Comparison of ENCODE assay signal across 1 cellular context in the genomic region with DNA sequence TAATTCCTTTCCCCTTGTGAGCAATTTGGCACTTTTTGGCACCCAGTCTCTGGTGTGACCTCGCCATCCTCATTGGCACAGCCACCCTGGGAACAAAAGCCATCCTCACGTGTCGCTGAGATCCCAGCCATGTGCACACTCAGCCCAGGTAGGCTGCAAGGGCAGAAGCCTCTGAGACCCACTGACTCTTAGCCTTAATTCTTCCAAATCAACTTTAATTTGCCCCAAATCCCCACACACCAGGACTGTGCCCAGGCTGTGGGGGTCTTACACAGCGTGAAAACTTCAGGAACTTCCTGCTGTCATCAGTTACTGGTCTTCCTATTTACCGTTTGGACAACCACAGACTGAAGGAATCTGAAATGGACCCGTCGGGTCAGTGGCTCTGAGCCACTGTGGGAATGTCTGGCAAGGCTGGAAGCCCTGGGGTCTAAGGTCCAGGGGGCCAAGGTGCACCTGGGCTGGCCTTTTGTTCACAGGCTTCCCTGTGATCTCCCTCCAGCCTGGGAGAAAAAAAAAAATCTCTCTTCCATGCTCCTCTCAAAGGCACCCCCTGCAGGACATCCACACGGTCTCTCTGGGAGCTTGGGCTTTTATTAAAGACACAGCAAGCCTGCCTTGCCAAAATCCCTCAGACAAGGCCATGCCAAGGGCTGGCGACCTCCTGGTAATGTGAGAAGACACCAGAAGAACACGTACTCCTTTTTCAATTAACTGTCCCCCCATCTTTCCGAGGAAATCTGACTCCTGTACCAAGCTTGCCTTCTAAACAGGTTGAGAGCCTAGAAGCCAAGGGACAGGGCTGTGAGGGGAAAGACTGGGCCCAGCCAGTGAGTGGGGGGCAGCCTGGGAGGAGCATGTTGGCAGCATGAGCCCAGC.
A peak's percentile ranks its signal among the peaks of the same experiment; 100 is the strongest.
TF ChIP-seq lines count a peak whose summit lies in the region.

No MANE protein-coding gene starts in this region.

TF ChIP-seq in HepG2, 621 proteins besides CTCF, POLR2A, EP300 and RAD21 (continued from another document and continues in another):
- TF ChIP-seq, protein P1, sequence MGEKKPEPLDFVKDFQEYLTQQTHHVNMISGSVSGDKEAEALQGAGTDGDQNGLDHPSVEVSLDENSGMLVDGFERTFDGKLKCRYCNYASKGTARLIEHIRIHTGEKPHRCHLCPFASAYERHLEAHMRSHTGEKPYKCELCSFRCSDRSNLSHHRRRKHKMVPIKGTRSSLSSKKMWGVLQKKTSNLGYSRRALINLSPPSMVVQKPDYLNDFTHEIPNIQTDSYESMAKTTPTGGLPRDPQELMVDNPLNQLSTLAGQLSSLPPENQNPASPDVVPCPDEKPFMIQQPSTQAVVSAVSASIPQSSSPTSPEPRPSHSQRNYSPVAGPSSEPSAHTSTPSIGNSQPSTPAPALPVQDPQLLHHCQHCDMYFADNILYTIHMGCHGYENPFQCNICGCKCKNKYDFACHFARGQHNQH (CRISPR knock-in tag; IDR thresholded peaks at IDR 0.05), result peak; percentile 98
- TF ChIP-seq ERF (CRISPR knock-in tag; IDR thresholded peaks at IDR 0.05) (peak; percentile 94), NCOA2 (CRISPR knock-in tag; IDR thresholded peaks at IDR 0.05) (peak; percentile 76), ZFY (CRISPR knock-in tag; IDR thresholded peaks at IDR 0.05) (peak; percentile 45; the same call in 1 of the 2 replicates), NR2F2 (IDR thresholded peaks at IDR 0.05; ENCODE audit: borderline replicate concordance, low read depth) (no peak), ZNF253 (CRISPR knock-in tag; IDR thresholded peaks at IDR 0.05; ENCODE audit: borderline replicate concordance) (no peak; the same call in 1 of the 2 replicates), KDM5B (CRISPR knock-in tag; IDR thresholded peaks at IDR 0.05; ENCODE audit: borderline replicate concordance) (0 out of 2 replicates have a peak, but pooled peaks have one; percentile 13), ZSCAN25 (CRISPR knock-in tag; IDR thresholded peaks at IDR 0.05) (peak; percentile 75), KAT2B (IDR thresholded peaks at IDR 0.05; ENCODE audit: borderline replicate concordance, low read depth, low read length) (no peak), SALL1 (CRISPR knock-in tag; IDR thresholded peaks at IDR 0.05) (peak; percentile 92), PHF20 (CRISPR knock-in tag; IDR thresholded peaks at IDR 0.05) (peak; percentile 54; the same call in 1 of the 2 replicates), TP53 (CRISPR knock-in tag; conservative IDR thresholded peaks at IDR 0.05) (no peak), ZNF772 (CRISPR knock-in tag; IDR thresholded peaks at IDR 0.05) (peak; percentile 89), TBX2 (CRISPR knock-in tag; IDR thresholded peaks at IDR 0.05; ENCODE audit: borderline replicate concordance) (peak; percentile 76; the same call in 1 of the 2 replicates), CBX2 (IDR thresholded peaks at IDR 0.05; ENCODE audit: low read depth, low read length) (no peak), CBX2 (CRISPR knock-in tag; IDR thresholded peaks at IDR 0.05; ENCODE audit: low read depth) (no peak), TBL1XR1 (IDR thresholded peaks at IDR 0.05; ENCODE audit: borderline replicate concordance, low read length, partially characterized antibody) (peak; percentile 88), FOXM1 (CRISPR knock-in tag; IDR thresholded peaks at IDR 0.05) (no peak), ZNF138 (CRISPR knock-in tag; IDR thresholded peaks at IDR 0.05; ENCODE audit: low read depth) (no peak), KDM3A (CRISPR knock-in tag; IDR thresholded peaks at IDR 0.05; ENCODE audit: low read depth) (peak; percentile 87; the same call in 1 of the 2 replicates), HES4 (CRISPR knock-in tag; IDR thresholded peaks at IDR 0.05; ENCODE audit: borderline replicate concordance) (peak; percentile 15; the same call in 1 of the 2 replicates), ATRX (CRISPR knock-in tag; IDR thresholded peaks at IDR 0.05; ENCODE audit: borderline replicate concordance) (no peak), LCORL (IDR thresholded peaks at IDR 0.05) (no peak), LCORL (CRISPR knock-in tag; IDR thresholded peaks at IDR 0.05) (peak; percentile 89), NR3C1 (CRISPR knock-in tag; IDR thresholded peaks at IDR 0.05) (no peak), ZNF788 (CRISPR knock-in tag; IDR thresholded peaks at IDR 0.05; ENCODE audit: borderline replicate concordance) (peak; percentile 85), SRSF1 (optimal IDR thresholded peaks at IDR 0.05; ENCODE audit: low read depth, low read length) (no peak), HOXA5 (CRISPR knock-in tag; IDR thresholded peaks at IDR 0.05) (no peak; the same call in 1 of the 2 replicates), CBX1 (IDR thresholded peaks at IDR 0.05; ENCODE audit: low read depth) (no peak), HNF4A (CRISPR knock-in tag; IDR thresholded peaks at IDR 0.05) (peak; percentile 100), FOXA3 (CRISPR knock-in tag; IDR thresholded peaks at IDR 0.05) (peak; percentile 72), TCF7L2 (IDR thresholded peaks at IDR 0.05; ENCODE audit: low read depth, low read length) (no peak), PRPF4 (IDR thresholded peaks at IDR 0.05; ENCODE audit: low read depth, low read length, poor library complexity, severe bottlenecking) (no peak), ZNF773 (CRISPR knock-in tag; IDR thresholded peaks at IDR 0.05; ENCODE audit: borderline replicate concordance) (no peak), ZSCAN21 (CRISPR knock-in tag; IDR thresholded peaks at IDR 0.05; ENCODE audit: borderline replicate concordance) (no peak; the same call in 1 of the 2 replicates), MXD4 (CRISPR knock-in tag; IDR thresholded peaks at IDR 0.05) (peak; percentile 47; the same call in 1 of the 2 replicates), ZNF709 (CRISPR knock-in tag; IDR thresholded peaks at IDR 0.05) (peak; percentile 38; the same call in 1 of the 2 replicates), ZFP37 (CRISPR knock-in tag; IDR thresholded peaks at IDR 0.05; ENCODE audit: borderline replicate concordance) (no peak)
- TF ChIP-seq, protein P2, sequence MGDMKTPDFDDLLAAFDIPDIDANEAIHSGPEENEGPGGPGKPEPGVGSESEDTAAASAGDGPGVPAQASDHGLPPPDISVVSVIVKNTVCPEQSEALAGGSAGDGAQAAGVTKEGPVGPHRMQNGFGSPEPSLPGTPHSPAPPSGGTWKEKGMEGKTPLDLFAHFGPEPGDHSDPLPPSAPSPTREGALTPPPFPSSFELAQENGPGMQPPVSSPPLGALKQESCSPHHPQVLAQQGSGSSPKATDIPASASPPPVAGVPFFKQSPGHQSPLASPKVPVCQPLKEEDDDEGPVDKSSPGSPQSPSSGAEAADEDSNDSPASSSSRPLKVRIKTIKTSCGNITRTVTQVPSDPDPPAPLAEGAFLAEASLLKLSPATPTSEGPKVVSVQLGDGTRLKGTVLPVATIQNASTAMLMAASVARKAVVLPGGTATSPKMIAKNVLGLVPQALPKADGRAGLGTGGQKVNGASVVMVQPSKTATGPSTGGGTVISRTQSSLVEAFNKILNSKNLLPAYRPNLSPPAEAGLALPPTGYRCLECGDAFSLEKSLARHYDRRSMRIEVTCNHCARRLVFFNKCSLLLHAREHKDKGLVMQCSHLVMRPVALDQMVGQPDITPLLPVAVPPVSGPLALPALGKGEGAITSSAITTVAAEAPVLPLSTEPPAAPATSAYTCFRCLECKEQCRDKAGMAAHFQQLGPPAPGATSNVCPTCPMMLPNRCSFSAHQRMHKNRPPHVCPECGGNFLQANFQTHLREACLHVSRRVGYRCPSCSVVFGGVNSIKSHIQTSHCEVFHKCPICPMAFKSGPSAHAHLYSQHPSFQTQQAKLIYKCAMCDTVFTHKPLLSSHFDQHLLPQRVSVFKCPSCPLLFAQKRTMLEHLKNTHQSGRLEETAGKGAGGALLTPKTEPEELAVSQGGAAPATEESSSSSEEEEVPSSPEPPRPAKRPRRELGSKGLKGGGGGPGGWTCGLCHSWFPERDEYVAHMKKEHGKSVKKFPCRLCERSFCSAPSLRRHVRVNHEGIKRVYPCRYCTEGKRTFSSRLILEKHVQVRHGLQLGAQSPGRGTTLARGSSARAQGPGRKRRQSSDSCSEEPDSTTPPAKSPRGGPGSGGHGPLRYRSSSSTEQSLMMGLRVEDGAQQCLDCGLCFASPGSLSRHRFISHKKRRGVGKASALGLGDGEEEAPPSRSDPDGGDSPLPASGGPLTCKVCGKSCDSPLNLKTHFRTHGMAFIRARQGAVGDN (CRISPR knock-in tag; IDR thresholded peaks at IDR 0.05), result peak; percentile 79
- TF ChIP-seq, protein P3, sequence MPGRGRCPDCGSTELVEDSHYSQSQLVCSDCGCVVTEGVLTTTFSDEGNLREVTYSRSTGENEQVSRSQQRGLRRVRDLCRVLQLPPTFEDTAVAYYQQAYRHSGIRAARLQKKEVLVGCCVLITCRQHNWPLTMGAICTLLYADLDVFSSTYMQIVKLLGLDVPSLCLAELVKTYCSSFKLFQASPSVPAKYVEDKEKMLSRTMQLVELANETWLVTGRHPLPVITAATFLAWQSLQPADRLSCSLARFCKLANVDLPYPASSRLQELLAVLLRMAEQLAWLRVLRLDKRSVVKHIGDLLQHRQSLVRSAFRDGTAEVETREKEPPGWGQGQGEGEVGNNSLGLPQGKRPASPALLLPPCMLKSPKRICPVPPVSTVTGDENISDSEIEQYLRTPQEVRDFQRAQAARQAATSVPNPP (CRISPR knock-in tag; IDR thresholded peaks at IDR 0.05), result no peak
- TF ChIP-seq, protein P4, sequence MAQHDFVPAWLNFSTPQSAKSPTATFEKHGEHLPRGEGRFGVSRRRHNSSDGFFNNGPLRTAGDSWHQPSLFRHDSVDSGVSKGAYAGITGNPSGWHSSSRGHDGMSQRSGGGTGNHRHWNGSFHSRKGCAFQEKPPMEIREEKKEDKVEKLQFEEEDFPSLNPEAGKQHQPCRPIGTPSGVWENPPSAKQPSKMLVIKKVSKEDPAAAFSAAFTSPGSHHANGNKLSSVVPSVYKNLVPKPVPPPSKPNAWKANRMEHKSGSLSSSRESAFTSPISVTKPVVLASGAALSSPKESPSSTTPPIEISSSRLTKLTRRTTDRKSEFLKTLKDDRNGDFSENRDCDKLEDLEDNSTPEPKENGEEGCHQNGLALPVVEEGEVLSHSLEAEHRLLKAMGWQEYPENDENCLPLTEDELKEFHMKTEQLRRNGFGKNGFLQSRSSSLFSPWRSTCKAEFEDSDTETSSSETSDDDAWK (CRISPR knock-in tag; IDR thresholded peaks at IDR 0.05), result no peak
- TF ChIP-seq, protein P5, sequence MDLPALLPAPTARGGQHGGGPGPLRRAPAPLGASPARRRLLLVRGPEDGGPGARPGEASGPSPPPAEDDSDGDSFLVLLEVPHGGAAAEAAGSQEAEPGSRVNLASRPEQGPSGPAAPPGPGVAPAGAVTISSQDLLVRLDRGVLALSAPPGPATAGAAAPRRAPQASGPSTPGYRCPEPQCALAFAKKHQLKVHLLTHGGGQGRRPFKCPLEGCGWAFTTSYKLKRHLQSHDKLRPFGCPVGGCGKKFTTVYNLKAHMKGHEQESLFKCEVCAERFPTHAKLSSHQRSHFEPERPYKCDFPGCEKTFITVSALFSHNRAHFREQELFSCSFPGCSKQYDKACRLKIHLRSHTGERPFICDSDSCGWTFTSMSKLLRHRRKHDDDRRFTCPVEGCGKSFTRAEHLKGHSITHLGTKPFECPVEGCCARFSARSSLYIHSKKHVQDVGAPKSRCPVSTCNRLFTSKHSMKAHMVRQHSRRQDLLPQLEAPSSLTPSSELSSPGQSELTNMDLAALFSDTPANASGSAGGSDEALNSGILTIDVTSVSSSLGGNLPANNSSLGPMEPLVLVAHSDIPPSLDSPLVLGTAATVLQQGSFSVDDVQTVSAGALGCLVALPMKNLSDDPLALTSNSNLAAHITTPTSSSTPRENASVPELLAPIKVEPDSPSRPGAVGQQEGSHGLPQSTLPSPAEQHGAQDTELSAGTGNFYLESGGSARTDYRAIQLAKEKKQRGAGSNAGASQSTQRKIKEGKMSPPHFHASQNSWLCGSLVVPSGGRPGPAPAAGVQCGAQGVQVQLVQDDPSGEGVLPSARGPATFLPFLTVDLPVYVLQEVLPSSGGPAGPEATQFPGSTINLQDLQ (CRISPR knock-in tag; IDR thresholded peaks at IDR 0.05), result no peak; the same call in 1 of the 2 replicates
- TF ChIP-seq, protein P6, sequence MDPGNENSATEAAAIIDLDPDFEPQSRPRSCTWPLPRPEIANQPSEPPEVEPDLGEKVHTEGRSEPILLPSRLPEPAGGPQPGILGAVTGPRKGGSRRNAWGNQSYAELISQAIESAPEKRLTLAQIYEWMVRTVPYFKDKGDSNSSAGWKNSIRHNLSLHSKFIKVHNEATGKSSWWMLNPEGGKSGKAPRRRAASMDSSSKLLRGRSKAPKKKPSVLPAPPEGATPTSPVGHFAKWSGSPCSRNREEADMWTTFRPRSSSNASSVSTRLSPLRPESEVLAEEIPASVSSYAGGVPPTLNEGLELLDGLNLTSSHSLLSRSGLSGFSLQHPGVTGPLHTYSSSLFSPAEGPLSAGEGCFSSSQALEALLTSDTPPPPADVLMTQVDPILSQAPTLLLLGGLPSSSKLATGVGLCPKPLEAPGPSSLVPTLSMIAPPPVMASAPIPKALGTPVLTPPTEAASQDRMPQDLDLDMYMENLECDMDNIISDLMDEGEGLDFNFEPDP (CRISPR knock-in tag; conservative IDR thresholded peaks at IDR 0.05), result no peak
- TF ChIP-seq, protein P7, sequence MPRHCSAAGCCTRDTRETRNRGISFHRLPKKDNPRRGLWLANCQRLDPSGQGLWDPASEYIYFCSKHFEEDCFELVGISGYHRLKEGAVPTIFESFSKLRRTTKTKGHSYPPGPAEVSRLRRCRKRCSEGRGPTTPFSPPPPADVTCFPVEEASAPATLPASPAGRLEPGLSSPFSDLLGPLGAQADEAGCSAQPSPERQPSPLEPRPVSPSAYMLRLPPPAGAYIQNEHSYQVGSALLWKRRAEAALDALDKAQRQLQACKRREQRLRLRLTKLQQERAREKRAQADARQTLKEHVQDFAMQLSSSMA (CRISPR knock-in tag; IDR thresholded peaks at IDR 0.05), result 0 out of 2 replicates have a peak, but pooled peaks have one; percentile 42
- TF ChIP-seq, protein P8, sequence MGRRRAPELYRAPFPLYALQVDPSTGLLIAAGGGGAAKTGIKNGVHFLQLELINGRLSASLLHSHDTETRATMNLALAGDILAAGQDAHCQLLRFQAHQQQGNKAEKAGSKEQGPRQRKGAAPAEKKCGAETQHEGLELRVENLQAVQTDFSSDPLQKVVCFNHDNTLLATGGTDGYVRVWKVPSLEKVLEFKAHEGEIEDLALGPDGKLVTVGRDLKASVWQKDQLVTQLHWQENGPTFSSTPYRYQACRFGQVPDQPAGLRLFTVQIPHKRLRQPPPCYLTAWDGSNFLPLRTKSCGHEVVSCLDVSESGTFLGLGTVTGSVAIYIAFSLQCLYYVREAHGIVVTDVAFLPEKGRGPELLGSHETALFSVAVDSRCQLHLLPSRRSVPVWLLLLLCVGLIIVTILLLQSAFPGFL (CRISPR knock-in tag; IDR thresholded peaks at IDR 0.05), result no peak
- TF ChIP-seq, protein P9, sequence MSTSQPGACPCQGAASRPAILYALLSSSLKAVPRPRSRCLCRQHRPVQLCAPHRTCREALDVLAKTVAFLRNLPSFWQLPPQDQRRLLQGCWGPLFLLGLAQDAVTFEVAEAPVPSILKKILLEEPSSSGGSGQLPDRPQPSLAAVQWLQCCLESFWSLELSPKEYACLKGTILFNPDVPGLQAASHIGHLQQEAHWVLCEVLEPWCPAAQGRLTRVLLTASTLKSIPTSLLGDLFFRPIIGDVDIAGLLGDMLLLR (CRISPR knock-in tag; IDR thresholded peaks at IDR 0.05), result no peak
- TF ChIP-seq, protein P10, sequence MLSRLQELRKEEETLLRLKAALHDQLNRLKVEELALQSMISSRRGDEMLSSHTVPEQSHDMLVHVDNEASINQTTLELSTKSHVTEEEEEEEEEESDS (CRISPR knock-in tag; IDR thresholded peaks at IDR 0.05; ENCODE audit: borderline replicate concordance), result no peak
